In genomic region chr11:61007383-61007970, GRCh38 we compare ENCODE assay signal across 8 cellular contexts. TPM values are rescaled to one million over a fixed set of nuclear protein-coding genes. Genes with fewer than 3 reads are reported as not detected.
DNase-seq lines count a peak whose midpoint lies in the region; ATAC-seq and TF ChIP-seq lines count a peak whose summit lies in the region.

No MANE protein-coding gene starts in this region.

- H3K4me1 ChIP-seq in ascending aorta: peaks cover 6 to 7% of the 10 kb centered on the region in 2 donors
- peaks cover 0 to 17% of the 10 kb centered on the region in 2 donors for H3K4me1 ChIP-seq in left lung
- peaks cover 12 to 15% of the 10 kb centered on the region in 2 donors for H3K4me1 ChIP-seq in thoracic aorta (ENCODE audit: control insufficient read depth in 1 of 2, low read depth in 2 of 2)

- peak overlapping the region; percentile 61 for H3K27ac Mint-ChIP-seq in activated CD4-positive, alpha-beta T cell treated with anti-CD3 and anti-CD28 coated beads, Interleukin-2, amount 10 ng/mL, durations not matched to agents 24 days and 14 days

- H3K27me3 ChIP-seq in ascending aorta (peaks cover 10% of the 10 kb centered on the region), left lung (peaks cover 19 to 45% of the 10 kb centered on the region in 2 donors), thoracic aorta (replicated peaks; ENCODE audit: insufficient read depth) (peaks cover 11% of the 10 kb centered on the region)

- H3K4me3 Mint-ChIP-seq in activated CD4-positive, alpha-beta T cell treated with anti-CD3 and anti-CD28 coated beads, Interleukin-2, amount 10 ng/mL, durations not matched to agents 24 days and 14 days: peak overlapping the region; percentile 56

- intact Hi-C loops in activated CD4-positive, alpha-beta T cell treated with anti-CD3 and anti-CD28 coated beads, Interleukin-2, amount 10 ng/mL, durations not matched to agents 24 days and 14 days (cut with micrococcal nuclease): no loop called here
- intact Hi-C loops in ascending aorta (cut with DNase I) (no loop called here), left lung (cut with DNase I) (no loop called here)

- ATAC-seq in left lung (peak; percentile 51), thoracic aorta (ENCODE audit: insufficient number of reproducible peaks, low FRiP score, low read depth) (no peak), GM18861 (IDR thresholded peaks at IDR 0.05; ENCODE audit: unreplicated experiment) (no peak)

- no peak overlapping the region for H3K27ac ChIP-seq in ascending aorta
- no peak overlapping the region for H3K27ac ChIP-seq in left lung
- no peak overlapping the region for H3K27ac ChIP-seq in thoracic aorta

- H3K4me1 Mint-ChIP-seq in activated CD4-positive, alpha-beta T cell treated with anti-CD3 and anti-CD28 coated beads, Interleukin-2, amount 10 ng/mL, durations not matched to agents 24 days and 14 days: peaks cover 65% of the 10 kb centered on the region

- H3K9me3 ChIP-seq in ascending aorta (no peaks in the 10 kb centered on the region), left lung (no peaks in the 10 kb centered on the region), thoracic aorta (no peaks in the 10 kb centered on the region)

- H3K36me3 ChIP-seq in ascending aorta (no peaks in the 10 kb centered on the region), left lung (no peaks in the 10 kb centered on the region), thoracic aorta (no peaks in the 10 kb centered on the region)

- no peaks in the 10 kb centered on the region for H3K9me3 Mint-ChIP-seq in activated CD4-positive, alpha-beta T cell treated with anti-CD3 and anti-CD28 coated beads, Interleukin-2, amount 10 ng/mL, durations not matched to agents 24 days and 14 days

- peaks cover 76% of the 10 kb centered on the region for H3K36me3 Mint-ChIP-seq in activated CD4-positive, alpha-beta T cell treated with anti-CD3 and anti-CD28 coated beads, Interleukin-2, amount 10 ng/mL, durations not matched to agents 24 days and 14 days (ENCODE audit: low read depth)

- DNase-seq in activated CD4-positive, alpha-beta T cell treated with anti-CD3 and anti-CD28 coated beads, Interleukin-2, amount 10 ng/mL, durations not matched to agents 24 days and 14 days: peak; percentile 68
- DNase-seq in activated CD4-positive, alpha-beta T cell treated with anti-CD3 and anti-CD28 coated beads for 1 hour: no peak
- DNase-seq in ascending aorta (ENCODE audit: low spot score in 2 of 2) (no peak), left lung (no peak), thoracic aorta (ENCODE audit: low spot score) (no peak), NCI-H2107 (lab: John Stamatoyannopoulos, UW) (no peak), glomerular visceral epithelial cell (ENCODE audit: extremely low spot score) (no peak)

- H3K27me3 Mint-ChIP-seq in activated CD4-positive, alpha-beta T cell treated with anti-CD3 and anti-CD28 coated beads, Interleukin-2, amount 10 ng/mL, durations not matched to agents 24 days and 14 days: no peaks in the 10 kb centered on the region

- TF ChIP-seq CTCF in ascending aorta (IDR thresholded peaks at IDR 0.05) (no peak), left lung (IDR thresholded peaks at IDR 0.05) (no peak), thoracic aorta (IDR thresholded peaks at IDR 0.05) (no peak)

- peak overlapping the region; percentile 53 to 57 for H3K4me3 ChIP-seq in ascending aorta
- H3K4me3 ChIP-seq in left lung: peak overlapping the region; percentile 12 to 15
- peak overlapping the region; percentile 65 for H3K4me3 ChIP-seq in thoracic aorta

RNA-seq across cellular contexts. Expression of gene CD6, which starts 36.0 kb away (rescaled TPM):
- total RNA-seq in activated CD4-positive, alpha-beta T cell treated with anti-CD3 and anti-CD28 coated beads, Interleukin-2, amount 10 ng/mL, durations not matched to agents 24 days and 14 days: 416 and 421 TPM in 2 replicates
- total RNA-seq in ascending aorta (not detected), left lung (1 to 10 TPM; 1.7 to 6.3 TPM), thoracic aorta (1 to 10 TPM; 2.2 to 3.3 TPM)

RNA-seq across cellular contexts. Expression of gene SLC15A3, which starts 55.5 kb away (rescaled TPM):
- 3.0 and 4.0 TPM in 2 replicates for total RNA-seq in activated CD4-positive, alpha-beta T cell treated with anti-CD3 and anti-CD28 coated beads, Interleukin-2, amount 10 ng/mL, durations not matched to agents 24 days and 14 days
- 27.1 TPM for total RNA-seq in ascending aorta
- 10 to 100 TPM; 60.4 to 96.4 TPM for total RNA-seq in left lung
- 10 to 100 TPM; 27.7 to 29.5 TPM for total RNA-seq in thoracic aorta

Comparison
In these comparisons a context has a peak if more than half of its experiments do, and no peak if none do; other contexts are left out.
1. H3K4me3 ChIP-seq: peak in every context shown above with its lines; median percentile 65 in thoracic aorta; 55 in ascending aorta; 14 in left lung.
2. RNA of gene CD6, which starts 36.0 kb away (total RNA-seq): 416 to 421 TPM in activated CD4-positive, alpha-beta T cell treated with anti-CD3 and anti-CD28 coated beads, Interleukin-2, amount 10 ng/mL, durations not matched to agents 24 days and 14 days; 1.7 to 6.3 TPM in left lung, 2.2 to 3.3 TPM in thoracic aorta and not detected in ascending aorta (single experiment); every median in the first group is over 10 times any median in the second.